ENCODE assay signal across 8 cellular contexts in the genomic region with DNA sequence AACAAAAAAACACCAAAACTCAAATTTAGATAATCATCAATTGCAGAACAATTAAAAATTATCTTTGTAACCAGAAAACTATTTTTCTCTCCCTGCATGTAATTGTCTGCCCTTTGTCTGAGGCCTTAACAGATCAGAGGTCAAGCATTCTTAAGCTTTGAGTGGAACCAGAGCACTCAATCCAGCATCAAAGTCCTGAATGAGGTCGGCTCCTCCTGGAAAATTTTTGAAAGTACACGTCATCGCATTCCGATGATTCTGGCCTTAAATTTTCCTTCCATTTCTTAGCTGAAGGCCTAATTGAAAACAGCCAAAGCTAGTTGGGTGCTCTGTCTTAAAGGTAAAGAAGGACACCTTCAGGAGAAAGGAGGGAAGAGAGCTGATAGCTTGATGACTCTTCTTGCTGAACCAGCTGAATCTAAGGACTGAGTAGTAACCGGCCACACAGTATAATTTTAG.
DNase-seq lines count a peak whose midpoint lies in the region; ATAC-seq, FAIRE-seq and TF ChIP-seq lines count a peak whose summit lies in the region.

No MANE protein-coding gene starts in this region.

- no peak overlapping the region for H4K5ac ChIP-seq in mesendoderm (ENCODE audit: low read length)

- H3K56ac ChIP-seq in mesendoderm (ENCODE audit: low read length), result no peak overlapping the region

- H3K18ac ChIP-seq in mesendoderm (ENCODE audit: low read length), result peak overlapping the region; percentile 46

- H2BK15ac ChIP-seq in mesendoderm (replicated peaks; ENCODE audit: low read depth), result no peak overlapping the region

- peak; percentile 68 for TF ChIP-seq CTCF in AG09309 (IDR thresholded peaks at IDR 0.05; ENCODE audit: control insufficient read depth, insufficient read depth, low read depth, low read length, missing control alignments)

- no peaks in the 10 kb centered on the region for H3K79me2 ChIP-seq in mesendoderm (ENCODE audit: control insufficient read depth, insufficient read depth, low read length)

- no peaks in the 10 kb centered on the region for H3K79me1 ChIP-seq in mesendoderm (ENCODE audit: low read length)

- no peaks in the 10 kb centered on the region for H3K36me3 Mint-ChIP-seq in effector memory CD8-positive, alpha-beta T cell (ENCODE audit: insufficient read depth)
- no peaks in the 10 kb centered on the region for H3K36me3 Mint-ChIP-seq in immature natural killer cell

- no peak overlapping the region for H3K27ac Mint-ChIP-seq in effector memory CD8-positive, alpha-beta T cell
- no peak overlapping the region for H3K27ac Mint-ChIP-seq in immature natural killer cell

- H3K23ac ChIP-seq in mesendoderm (ENCODE audit: low read length), result no peak overlapping the region

- H3K4me3 Mint-ChIP-seq in effector memory CD8-positive, alpha-beta T cell, result no peak overlapping the region
- no peak overlapping the region for H3K4me3 Mint-ChIP-seq in immature natural killer cell

- H3K9me3 Mint-ChIP-seq in effector memory CD8-positive, alpha-beta T cell, result no peaks in the 10 kb centered on the region
- no peaks in the 10 kb centered on the region for H3K9me3 Mint-ChIP-seq in immature natural killer cell

- H3K4me2 ChIP-seq in mesendoderm (ENCODE audit: low read length), result no peak overlapping the region

- H3K27me3 ChIP-seq in mesendoderm (ENCODE audit: insufficient read depth, low read length, poor library complexity), result no peaks in the 10 kb centered on the region

- no peak for TF ChIP-seq POLR2A in GM12891 (IDR thresholded peaks at IDR 0.05; ENCODE audit: low read depth, low read length)

- no peak overlapping the region for H2BK120ac ChIP-seq in mesendoderm (ENCODE audit: low read depth, low read length)

- no peak for ATAC-seq in effector memory CD8-positive, alpha-beta T cell (replicated peaks)

- peak overlapping the region; percentile 40 for H3K27ac ChIP-seq in mesendoderm (ENCODE audit: low read depth, low read length)

- H3K36me3 ChIP-seq in mesendoderm (ENCODE audit: control insufficient read depth, insufficient read depth, low read length), result no peaks in the 10 kb centered on the region

- H2AK5ac ChIP-seq in mesendoderm (ENCODE audit: low read length), result no peak overlapping the region

- no peaks in the 10 kb centered on the region for H3K4me1 Mint-ChIP-seq in effector memory CD8-positive, alpha-beta T cell (ENCODE audit: low read depth in 2 of 2)
- no peaks in the 10 kb centered on the region for H3K4me1 Mint-ChIP-seq in immature natural killer cell

- H3K27me3 Mint-ChIP-seq in effector memory CD8-positive, alpha-beta T cell, result peaks cover 31 to 52% of the 10 kb centered on the region in 2 donors
- peaks cover 2 to 7% (median 3%) of the 10 kb centered on the region in 3 donors for H3K27me3 Mint-ChIP-seq in immature natural killer cell (ENCODE audit: low read depth in 3 of 3)

- no peak overlapping the region for H4K8ac ChIP-seq in mesendoderm (ENCODE audit: low read depth, low read length)

- DNase-seq in AG09309 (ENCODE audit: low read depth) (peak; percentile 89), M059J (ENCODE audit: low read depth) (peak; percentile 100), dermis microvascular lymphatic vessel endothelial cell (ENCODE audit: low read depth in 2 of 2) (peak; percentile 52 to 89), mesendoderm (peak; percentile 100), immature natural killer cell (no peak), GM12891 (ENCODE audit: insufficient read length, low spot score) (no peak)
- no peak for DNase-seq in effector memory CD8-positive, alpha-beta T cell
- DNase-seq in activated CD4-positive, alpha-beta T cell treated with anti-CD3 and anti-CD28 coated beads, Interleukin-2, amount 50 U/mL, for 4 hours, result no peak

- no peak overlapping the region for H3K4ac ChIP-seq in mesendoderm (ENCODE audit: low read depth, low read length)

- peaks cover 18% of the 10 kb centered on the region for H3K4me1 ChIP-seq in mesendoderm (ENCODE audit: control insufficient read depth, low read depth, low read length)

- peak overlapping the region; percentile 37 for H2BK5ac ChIP-seq in mesendoderm (ENCODE audit: low read length)

- H3K9ac ChIP-seq in mesendoderm (ENCODE audit: low read length), result no peak overlapping the region

- H3K4me3 ChIP-seq in AG09309 (ENCODE audit: control insufficient read depth, low read depth, low read length) (no peak overlapping the region), mesendoderm (ENCODE audit: low read length) (no peak overlapping the region)

- WGBS in mesendoderm (ENCODE audit: extremely low coverage, insufficient coverage, low lambda C conversion rate), result no CpG with 5 or more reads among the region's 5 CpGs

- FAIRE-seq in GM12891 (lab: Jason Lieb, UNC), result no peak

TF ChIP-seq in GM12891, 5 proteins besides CTCF, POLR2A, EP300 and RAD21:
- TF ChIP-seq PAX5 (IDR thresholded peaks at IDR 0.05; ENCODE audit: insufficient read depth, low read length, severe bottlenecking) (no peak), POU2F2 (IDR thresholded peaks at IDR 0.05; ENCODE audit: low read depth, low read length) (no peak), SPI1 (IDR thresholded peaks at IDR 0.05; ENCODE audit: low read depth, low read length) (no peak), TAF1 (IDR thresholded peaks at IDR 0.05; ENCODE audit: low read depth, low read length) (no peak), POLR2AphosphoS5 (IDR thresholded peaks at IDR 0.05; ENCODE audit: low read depth, low read length) (no peak)
TF ChIP-seq in GM12891: peak in this region for 0.

Comparison
In these comparisons a context has a peak if more than half of its experiments do, and no peak if none do; other contexts are left out.
1. DNase-seq: peak in AG09309 (single experiment), M059J (single experiment), dermis microvascular lymphatic vessel endothelial cell (2 of 2) and mesendoderm (single experiment); none in effector memory CD8-positive, alpha-beta T cell (0 of 3), immature natural killer cell (0 of 3), GM12891 (single experiment) and activated CD4-positive, alpha-beta T cell treated with anti-CD3 and anti-CD28 coated beads, Interleukin-2, amount 50 U/mL, for 4 hours (0 of 2).